In the genomic region with DNA sequence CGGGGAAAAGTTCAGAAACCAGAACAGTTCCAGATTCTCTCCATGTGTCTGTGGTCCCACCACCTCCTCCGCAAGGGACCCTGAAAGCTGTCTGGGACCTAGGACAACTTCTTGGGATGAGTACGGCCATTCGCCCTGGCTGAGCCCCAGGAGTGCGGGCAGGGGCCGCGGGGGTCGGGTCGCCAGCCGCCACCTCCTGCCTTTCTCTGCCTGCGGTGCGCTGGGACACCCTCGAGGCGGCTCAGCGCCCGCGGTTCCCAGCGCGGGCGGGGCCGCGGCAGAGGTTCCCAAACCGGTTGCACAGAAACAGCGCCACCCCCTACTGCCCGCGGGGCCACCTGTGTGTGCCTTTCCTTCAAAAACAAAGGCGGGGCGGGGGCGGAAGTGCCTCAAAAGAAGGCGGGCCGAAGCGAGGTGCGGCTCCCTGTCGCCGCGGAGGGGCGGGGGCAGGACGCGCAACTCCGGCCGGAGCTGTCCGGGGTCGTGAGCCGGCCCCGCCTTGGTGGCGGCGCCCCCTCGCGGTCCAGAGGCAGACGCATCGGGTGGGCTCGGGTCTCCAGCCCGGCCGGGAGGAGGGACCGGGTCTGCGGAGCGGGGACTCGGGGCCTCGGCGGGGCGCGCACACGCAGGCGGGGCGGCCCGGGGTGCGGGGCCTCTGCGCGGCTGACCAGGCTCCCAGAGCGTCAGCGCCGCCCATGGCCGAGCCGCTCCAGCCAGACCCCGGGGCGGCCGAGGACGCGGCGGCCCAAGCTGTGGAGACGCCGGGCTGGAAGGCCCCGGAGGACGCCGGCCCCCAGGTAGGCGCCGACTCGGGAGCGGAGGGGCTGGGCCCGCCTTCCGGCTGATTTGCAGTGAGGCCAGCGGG, we compare ENCODE assay signal across 1 cellular context.
TF ChIP-seq lines count a peak whose summit lies in the region.

A gene with protein sequence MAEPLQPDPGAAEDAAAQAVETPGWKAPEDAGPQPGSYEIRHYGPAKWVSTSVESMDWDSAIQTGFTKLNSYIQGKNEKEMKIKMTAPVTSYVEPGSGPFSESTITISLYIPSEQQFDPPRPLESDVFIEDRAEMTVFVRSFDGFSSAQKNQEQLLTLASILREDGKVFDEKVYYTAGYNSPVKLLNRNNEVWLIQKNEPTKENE (plus strand): TSS at position 423 of the 865 bp plus-strand sequence. CDS start 273 bp downstream, at position 696.

TF ChIP-seq in GM12878, 131 proteins besides CTCF, POLR2A, EP300 and RAD21 (continued from another document and continues in another):
- TF ChIP-seq, protein P1, sequence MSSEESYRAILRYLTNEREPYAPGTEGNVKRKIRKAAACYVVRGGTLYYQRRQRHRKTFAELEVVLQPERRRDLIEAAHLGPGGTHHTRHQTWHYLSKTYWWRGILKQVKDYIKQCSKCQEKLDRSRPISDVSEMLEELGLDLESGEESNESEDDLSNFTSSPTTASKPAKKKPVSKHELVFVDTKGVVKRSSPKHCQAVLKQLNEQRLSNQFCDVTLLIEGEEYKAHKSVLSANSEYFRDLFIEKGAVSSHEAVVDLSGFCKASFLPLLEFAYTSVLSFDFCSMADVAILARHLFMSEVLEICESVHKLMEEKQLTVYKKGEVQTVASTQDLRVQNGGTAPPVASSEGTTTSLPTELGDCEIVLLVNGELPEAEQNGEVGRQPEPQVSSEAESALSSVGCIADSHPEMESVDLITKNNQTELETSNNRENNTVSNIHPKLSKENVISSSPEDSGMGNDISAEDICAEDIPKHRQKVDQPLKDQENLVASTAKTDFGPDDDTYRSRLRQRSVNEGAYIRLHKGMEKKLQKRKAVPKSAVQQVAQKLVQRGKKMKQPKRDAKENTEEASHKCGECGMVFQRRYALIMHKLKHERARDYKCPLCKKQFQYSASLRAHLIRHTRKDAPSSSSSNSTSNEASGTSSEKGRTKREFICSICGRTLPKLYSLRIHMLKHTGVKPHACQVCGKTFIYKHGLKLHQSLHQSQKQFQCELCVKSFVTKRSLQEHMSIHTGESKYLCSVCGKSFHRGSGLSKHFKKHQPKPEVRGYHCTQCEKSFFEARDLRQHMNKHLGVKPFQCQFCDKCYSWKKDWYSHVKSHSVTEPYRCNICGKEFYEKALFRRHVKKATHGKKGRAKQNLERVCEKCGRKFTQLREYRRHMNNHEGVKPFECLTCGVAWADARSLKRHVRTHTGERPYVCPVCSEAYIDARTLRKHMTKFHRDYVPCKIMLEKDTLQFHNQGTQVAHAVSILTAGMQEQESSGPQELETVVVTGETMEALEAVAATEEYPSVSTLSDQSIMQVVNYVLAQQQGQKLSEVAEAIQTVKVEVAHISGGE (CRISPR knock-in tag; IDR thresholded peaks at IDR 0.05), result no peak
- TF ChIP-seq SMAD1 (IDR thresholded peaks at IDR 0.05; ENCODE audit: low read depth, partially characterized antibody) (no peak), CBFB (IDR thresholded peaks at IDR 0.05; ENCODE audit: low read depth) (no peak), ZZZ3 (IDR thresholded peaks at IDR 0.05; ENCODE audit: control insufficient read depth, insufficient read length, low read depth) (no peak), MLLT1 (IDR thresholded peaks at IDR 0.05) (no peak), ASH2L (IDR thresholded peaks at IDR 0.05; ENCODE audit: borderline replicate concordance, low read depth) (no peak), CREM (IDR thresholded peaks at IDR 0.05; ENCODE audit: low read depth) (0 out of 2 replicates have a peak, but pooled peaks have one; percentile 48), POLR2AphosphoS5 (IDR thresholded peaks at IDR 0.05; ENCODE audit: low read length) (peak; percentile 15; the same call in 1 of the 2 replicates), RELA (IDR thresholded peaks at IDR 0.05; ENCODE audit: borderline replicate concordance, partially characterized antibody) (no peak), JUNB (IDR thresholded peaks at IDR 0.05) (no peak), RB1 (IDR thresholded peaks at IDR 0.05; ENCODE audit: borderline replicate concordance) (peak; percentile 52; the same call in 1 of the 2 replicates), POU2F2 (IDR thresholded peaks at IDR 0.05; ENCODE audit: borderline replicate concordance, low read depth, low read length) (no peak), KLF5 (IDR thresholded peaks at IDR 0.05; ENCODE audit: partially characterized antibody) (no peak), ETV6 (conservative IDR thresholded peaks at IDR 0.05 in 1 of 2, IDR thresholded peaks at IDR 0.05 in 1 of 2; ENCODE audit: borderline replicate concordance in 1 of 2, low read depth in 1 of 2) (no peak; a peak in 1 of 4 replicates), SUPT20H (IDR thresholded peaks at IDR 0.05; ENCODE audit: borderline replicate concordance, control insufficient read depth, low read depth, low read length) (no peak), CBX5 (IDR thresholded peaks at IDR 0.05; ENCODE audit: low read depth) (0 out of 2 replicates have a peak, but pooled peaks have one; percentile 36), PKNOX1 (IDR thresholded peaks at IDR 0.05) (peak; percentile 63; the same call in 1 of the 2 replicates), KDM1A (IDR thresholded peaks at IDR 0.05; ENCODE audit: borderline replicate concordance) (no peak), ZBED1 (IDR thresholded peaks at IDR 0.05; ENCODE audit: borderline replicate concordance) (no peak), SUZ12 (IDR thresholded peaks at IDR 0.05; ENCODE audit: unreplicated experiment) (no peak), SREBF2 (IDR thresholded peaks at IDR 0.05; ENCODE audit: low read length) (no peak), RBBP5 (conservative IDR thresholded peaks at IDR 0.05) (no peak), TAF1 (IDR thresholded peaks at IDR 0.05; ENCODE audit: borderline replicate concordance, low read depth, low read length) (no peak), EZH2 (IDR thresholded peaks at IDR 0.05; ENCODE audit: borderline replicate concordance, control insufficient read depth, low read depth, low read length) (no peak), ZSCAN29 (IDR thresholded peaks at IDR 0.05) (no peak), HDAC6 (IDR thresholded peaks at IDR 0.05; ENCODE audit: unreplicated experiment) (no peak), MYC (IDR thresholded peaks at IDR 0.05; ENCODE audit: insufficient read depth, insufficient read length, insufficient replicate concordance, low read length, severe bottlenecking) (no peak), FOXM1 (IDR thresholded peaks at IDR 0.05; ENCODE audit: low read depth, low read length) (no peak), FOS (IDR thresholded peaks at IDR 0.05; ENCODE audit: borderline replicate concordance, extremely low read depth, insufficient read length) (no peak), PAX5 (IDR thresholded peaks at IDR 0.05; ENCODE audit: borderline replicate concordance, low read depth, low read length) (no peak)
- TF ChIP-seq, protein P2, sequence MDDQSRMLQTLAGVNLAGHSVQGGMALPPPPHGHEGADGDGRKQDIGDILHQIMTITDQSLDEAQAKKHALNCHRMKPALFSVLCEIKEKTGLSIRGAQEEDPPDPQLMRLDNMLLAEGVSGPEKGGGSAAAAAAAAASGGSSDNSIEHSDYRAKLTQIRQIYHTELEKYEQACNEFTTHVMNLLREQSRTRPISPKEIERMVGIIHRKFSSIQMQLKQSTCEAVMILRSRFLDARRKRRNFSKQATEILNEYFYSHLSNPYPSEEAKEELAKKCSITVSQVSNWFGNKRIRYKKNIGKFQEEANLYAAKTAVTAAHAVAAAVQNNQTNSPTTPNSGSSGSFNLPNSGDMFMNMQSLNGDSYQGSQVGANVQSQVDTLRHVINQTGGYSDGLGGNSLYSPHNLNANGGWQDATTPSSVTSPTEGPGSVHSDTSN (IDR thresholded peaks at IDR 0.05; ENCODE audit: insufficient replicate concordance, low read depth, low read length), result no peak
- TF ChIP-seq, protein P3, sequence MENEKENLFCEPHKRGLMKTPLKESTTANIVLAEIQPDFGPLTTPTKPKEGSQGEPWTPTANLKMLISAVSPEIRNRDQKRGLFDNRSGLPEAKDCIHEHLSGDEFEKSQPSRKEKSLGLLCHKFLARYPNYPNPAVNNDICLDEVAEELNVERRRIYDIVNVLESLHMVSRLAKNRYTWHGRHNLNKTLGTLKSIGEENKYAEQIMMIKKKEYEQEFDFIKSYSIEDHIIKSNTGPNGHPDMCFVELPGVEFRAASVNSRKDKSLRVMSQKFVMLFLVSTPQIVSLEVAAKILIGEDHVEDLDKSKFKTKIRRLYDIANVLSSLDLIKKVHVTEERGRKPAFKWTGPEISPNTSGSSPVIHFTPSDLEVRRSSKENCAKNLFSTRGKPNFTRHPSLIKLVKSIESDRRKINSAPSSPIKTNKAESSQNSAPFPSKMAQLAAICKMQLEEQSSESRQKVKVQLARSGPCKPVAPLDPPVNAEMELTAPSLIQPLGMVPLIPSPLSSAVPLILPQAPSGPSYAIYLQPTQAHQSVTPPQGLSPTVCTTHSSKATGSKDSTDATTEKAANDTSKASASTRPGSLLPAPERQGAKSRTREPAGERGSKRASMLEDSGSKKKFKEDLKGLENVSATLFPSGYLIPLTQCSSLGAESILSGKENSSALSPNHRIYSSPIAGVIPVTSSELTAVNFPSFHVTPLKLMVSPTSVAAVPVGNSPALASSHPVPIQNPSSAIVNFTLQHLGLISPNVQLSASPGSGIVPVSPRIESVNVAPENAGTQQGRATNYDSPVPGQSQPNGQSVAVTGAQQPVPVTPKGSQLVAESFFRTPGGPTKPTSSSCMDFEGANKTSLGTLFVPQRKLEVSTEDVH (IDR thresholded peaks at IDR 0.05; ENCODE audit: low read depth, partially characterized antibody), result no peak
- TF ChIP-seq, protein P4, sequence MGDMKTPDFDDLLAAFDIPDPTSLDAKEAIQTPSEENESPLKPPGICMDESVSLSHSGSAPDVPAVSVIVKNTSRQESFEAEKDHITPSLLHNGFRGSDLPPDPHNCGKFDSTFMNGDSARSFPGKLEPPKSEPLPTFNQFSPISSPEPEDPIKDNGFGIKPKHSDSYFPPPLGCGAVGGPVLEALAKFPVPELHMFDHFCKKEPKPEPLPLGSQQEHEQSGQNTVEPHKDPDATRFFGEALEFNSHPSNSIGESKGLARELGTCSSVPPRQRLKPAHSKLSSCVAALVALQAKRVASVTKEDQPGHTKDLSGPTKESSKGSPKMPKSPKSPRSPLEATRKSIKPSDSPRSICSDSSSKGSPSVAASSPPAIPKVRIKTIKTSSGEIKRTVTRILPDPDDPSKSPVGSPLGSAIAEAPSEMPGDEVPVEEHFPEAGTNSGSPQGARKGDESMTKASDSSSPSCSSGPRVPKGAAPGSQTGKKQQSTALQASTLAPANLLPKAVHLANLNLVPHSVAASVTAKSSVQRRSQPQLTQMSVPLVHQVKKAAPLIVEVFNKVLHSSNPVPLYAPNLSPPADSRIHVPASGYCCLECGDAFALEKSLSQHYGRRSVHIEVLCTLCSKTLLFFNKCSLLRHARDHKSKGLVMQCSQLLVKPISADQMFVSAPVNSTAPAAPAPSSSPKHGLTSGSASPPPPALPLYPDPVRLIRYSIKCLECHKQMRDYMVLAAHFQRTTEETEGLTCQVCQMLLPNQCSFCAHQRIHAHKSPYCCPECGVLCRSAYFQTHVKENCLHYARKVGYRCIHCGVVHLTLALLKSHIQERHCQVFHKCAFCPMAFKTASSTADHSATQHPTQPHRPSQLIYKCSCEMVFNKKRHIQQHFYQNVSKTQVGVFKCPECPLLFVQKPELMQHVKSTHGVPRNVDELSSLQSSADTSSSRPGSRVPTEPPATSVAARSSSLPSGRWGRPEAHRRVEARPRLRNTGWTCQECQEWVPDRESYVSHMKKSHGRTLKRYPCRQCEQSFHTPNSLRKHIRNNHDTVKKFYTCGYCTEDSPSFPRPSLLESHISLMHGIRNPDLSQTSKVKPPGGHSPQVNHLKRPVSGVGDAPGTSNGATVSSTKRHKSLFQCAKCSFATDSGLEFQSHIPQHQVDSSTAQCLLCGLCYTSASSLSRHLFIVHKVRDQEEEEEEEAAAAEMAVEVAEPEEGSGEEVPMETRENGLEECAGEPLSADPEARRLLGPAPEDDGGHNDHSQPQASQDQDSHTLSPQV (IDR thresholded peaks at IDR 0.05), result peak; percentile 31; the same call in 1 of the 2 replicates
- TF ChIP-seq, protein P5, sequence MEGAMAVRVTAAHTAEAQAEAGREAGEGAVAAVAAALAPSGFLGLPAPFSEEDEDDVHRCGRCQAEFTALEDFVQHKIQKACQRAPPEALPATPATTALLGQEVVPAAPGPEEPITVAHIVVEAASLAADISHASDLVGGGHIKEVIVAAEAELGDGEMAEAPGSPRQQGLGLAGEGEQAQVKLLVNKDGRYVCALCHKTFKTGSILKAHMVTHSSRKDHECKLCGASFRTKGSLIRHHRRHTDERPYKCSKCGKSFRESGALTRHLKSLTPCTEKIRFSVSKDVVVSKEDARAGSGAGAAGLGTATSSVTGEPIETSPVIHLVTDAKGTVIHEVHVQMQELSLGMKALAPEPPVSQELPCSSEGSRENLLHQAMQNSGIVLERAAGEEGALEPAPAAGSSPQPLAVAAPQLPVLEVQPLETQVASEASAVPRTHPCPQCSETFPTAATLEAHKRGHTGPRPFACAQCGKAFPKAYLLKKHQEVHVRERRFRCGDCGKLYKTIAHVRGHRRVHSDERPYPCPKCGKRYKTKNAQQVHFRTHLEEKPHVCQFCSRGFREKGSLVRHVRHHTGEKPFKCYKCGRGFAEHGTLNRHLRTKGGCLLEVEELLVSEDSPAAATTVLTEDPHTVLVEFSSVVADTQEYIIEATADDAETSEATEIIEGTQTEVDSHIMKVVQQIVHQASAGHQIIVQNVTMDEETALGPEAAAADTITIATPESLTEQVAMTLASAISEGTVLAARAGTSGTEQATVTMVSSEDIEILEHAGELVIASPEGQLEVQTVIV (IDR thresholded peaks at IDR 0.05; ENCODE audit: borderline replicate concordance, partially characterized antibody), result no peak
